ENCODE assay signal across 37 cellular contexts in genomic region chr16:4910828-4911227, GRCh38. TPM values are rescaled to one million over a fixed set of nuclear protein-coding genes. Genes with fewer than 3 reads are reported as not detected.
"Had no signal": no experiment of that assay in that cellular context is flagged by ENCODE, and none has a peak within 500 bp of the region (broad histone marks: within the 10 kb centered on the region; RNA-seq: fewer than 3 reads in every experiment).

No MANE protein-coding gene starts in this region.

- H3K4me2 ChIP-seq: KMS-11 had no signal

- H3K36me3 ChIP-seq: MG63 had no signal

- H3K27me3 ChIP-seq: MG63 had no signal

- H3K4me3 ChIP-seq: MG63 had no signal

- H3K9me3 ChIP-seq: MG63 had no signal

- H3K27ac ChIP-seq: KMS-11 had no signal

- DNase-seq: Karpas-422, Kasumi-1, KG1, MG63, MM.1S, MV-4-11, NCI-H1048, NCI-H1092, NCI-H1092 treated with DMSO at 0.1 percent for 48 hours, NCI-H1105, NCI-H1105 treated with DMSO at 0.1 percent for 48 hours, NCI-H1417, NCI-H1417 treated with DMSO at 0.1 percent for 48 hours, NCI-H1436, NCI-H1436 treated with DMSO at 0.1 percent for 48 hours, NCI-H146, NCI-H1694, NCI-H1694 treated with DMSO at 0.1 percent for 48 hours, NCI-H187, NCI-H187 treated with DMSO at 0.1 percent for 48 hours, NCI-H1930, NCI-H2029, NCI-H2029 treated with DMSO at 0.1 percent for 48 hours, NCI-H2081, NCI-H2081 treated with DMSO at 0.1 percent for 48 hours, NCI-H2107, NCI-H2171, NCI-H2171 treated with DMSO at 0.1 percent for 48 hours, NCI-H2227 treated with DMSO at 0.1 percent for 48 hours, NCI-H226, NCI-H345, NCI-H446, NCI-H446 treated with DMSO at 0.1 percent for 48 hours, NCI-H510A had no signal

RNA-seq across cellular contexts. Expression of gene SEC14L5, which starts 47.3 kb away (rescaled TPM):
- total RNA-seq: LHCN-M2, MCF 10A had no signal
